In the genomic region with DNA sequence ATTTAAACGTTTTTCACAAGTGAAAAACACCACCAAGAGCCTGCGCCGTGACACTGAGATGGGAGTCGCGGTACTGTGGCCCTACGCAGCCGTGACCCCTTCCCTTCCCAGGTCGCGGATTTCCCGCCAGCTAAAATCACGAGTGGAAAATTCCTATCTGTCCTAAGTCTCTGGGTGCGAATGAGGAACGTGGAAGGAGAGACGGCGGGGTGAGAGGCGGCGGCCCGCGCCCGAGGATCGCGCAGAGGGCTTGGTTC, we compare ENCODE assay signal across 8 cellular contexts. TPM values are rescaled to one million over a fixed set of nuclear protein-coding genes. Genes with fewer than 3 reads are reported as not detected.
DNase-seq lines count a peak whose midpoint lies in the region; ATAC-seq, FAIRE-seq and TF ChIP-seq lines count a peak whose summit lies in the region.

No MANE protein-coding gene starts in this region.

- no peaks in the 10 kb centered on the region for H3K27me3 ChIP-seq in cardiac muscle cell

- H3K9me3 ChIP-seq in cardiac muscle cell (ENCODE audit: low read depth), result no peaks in the 10 kb centered on the region

- intact Hi-C loops in sciatic nerve (cut with DNase I), result no loop called here

- H3K4me1 ChIP-seq in cardiac muscle cell (ENCODE audit: low read depth), result peaks cover 36% of the 10 kb centered on the region

- peak overlapping the region; percentile 99 for H3K27ac ChIP-seq in cardiac muscle cell

- TF ChIP-seq CTCF in WI38 (IDR thresholded peaks at IDR 0.05; ENCODE audit: low read depth, low read length) (no peak), cardiac muscle cell (IDR thresholded peaks at IDR 0.05; ENCODE audit: low read depth, low read length) (no peak)

- H3K4me3 ChIP-seq in WI38 (ENCODE audit: low read depth, low read length), result peak overlapping the region; percentile 95
- peak overlapping the region; percentile 85 for H3K4me3 ChIP-seq in cardiac muscle cell

- peak; percentile 15 for ATAC-seq in HG02840 (IDR thresholded peaks at IDR 0.05; ENCODE audit: low FRiP score, unreplicated experiment)
- peak; percentile 58 for ATAC-seq in sciatic nerve

- FAIRE-seq in RCC 7860 (lab: Jason Lieb, UNC), result no peak

- H3K36me3 ChIP-seq in cardiac muscle cell, result no peaks in the 10 kb centered on the region

- DNase-seq in DMS53 treated with DMSO at 0.1 percent for 48 hours (lab: John Stamatoyannopoulos, UW; ENCODE audit: unreplicated experiment) (peak; percentile 15), DMS53 (lab: John Stamatoyannopoulos, UW) (no peak), cardiac muscle cell (ENCODE audit: low read depth in 1 of 2, low spot score in 1 of 2) (no peak), sciatic nerve (ENCODE audit: low spot score) (no peak), hepatic stellate cell (ENCODE audit: low spot score) (no peak), RCC 7860 (ENCODE audit: low spot score) (no peak)

RNA-seq across cellular contexts. Expression of gene TTC32, which starts 0.7 kb away (rescaled TPM):
- 19.3 and 23.0 TPM in 2 replicates for total RNA-seq in cardiac muscle cell
- polyA plus RNA-seq in cardiac muscle cell, result 36.3 and 57.0 TPM in 2 replicates
- total RNA-seq in sciatic nerve, result 18.8 TPM
